1 cellular context compared by ENCODE assay signal in genomic region chr16:89720520-89720858, GRCh38.
A peak's percentile ranks its signal among the peaks of the same experiment; 100 is the strongest.
TF ChIP-seq lines count a peak whose summit lies in the region.

No MANE protein-coding gene starts in this region.

TF ChIP-seq in HepG2, 621 proteins besides CTCF, POLR2A, EP300 and RAD21 (continues in another document):
- TF ChIP-seq ZNF777 (CRISPR knock-in tag; IDR thresholded peaks at IDR 0.05) (no peak), EED (CRISPR knock-in tag; IDR thresholded peaks at IDR 0.05) (no peak), SIN3A (IDR thresholded peaks at IDR 0.05; ENCODE audit: borderline replicate concordance, low read depth, low read length) (peak; percentile 47; the same call in 1 of the 2 replicates), CREBL2 (CRISPR knock-in tag; IDR thresholded peaks at IDR 0.05; ENCODE audit: borderline replicate concordance) (0 out of 2 replicates have a peak, but pooled peaks have one; percentile 22), CSRNP1 (CRISPR knock-in tag; IDR thresholded peaks at IDR 0.05) (peak; percentile 47; the same call in 1 of the 2 replicates), PBX3 (CRISPR knock-in tag; IDR thresholded peaks at IDR 0.05; ENCODE audit: borderline replicate concordance) (0 out of 2 replicates have a peak, but pooled peaks have one; percentile 25), ZSCAN5A (CRISPR knock-in tag; IDR thresholded peaks at IDR 0.05; ENCODE audit: borderline replicate concordance) (0 out of 2 replicates have a peak, but pooled peaks have one; percentile 51), HNF4G (IDR thresholded peaks at IDR 0.05; ENCODE audit: borderline replicate concordance, low read depth, low read length) (no peak), HNF4G (CRISPR knock-in tag; IDR thresholded peaks at IDR 0.05; ENCODE audit: borderline replicate concordance, low read depth) (no peak), ZFP1 (CRISPR knock-in tag; IDR thresholded peaks at IDR 0.05) (no peak), SNAPC5 (CRISPR knock-in tag; IDR thresholded peaks at IDR 0.05; ENCODE audit: borderline replicate concordance) (0 out of 2 replicates have a peak, but pooled peaks have one; percentile 35), AGO2 (optimal IDR thresholded peaks at IDR 0.05; ENCODE audit: low read depth, low read length) (peak; percentile 97), HMGXB4 (CRISPR knock-in tag; IDR thresholded peaks at IDR 0.05; ENCODE audit: borderline replicate concordance in 1 of 2, low read depth in 1 of 2) (0 out of 4 replicates have a peak, but pooled peaks of 1 of the 2 experiments have one; percentile 69), GLMP (CRISPR knock-in tag; IDR thresholded peaks at IDR 0.05; ENCODE audit: borderline replicate concordance) (no peak), ZFP36L1 (CRISPR knock-in tag; IDR thresholded peaks at IDR 0.05) (peak; percentile 5; the same call in 1 of the 2 replicates), ZEB1 (IDR thresholded peaks at IDR 0.05; ENCODE audit: insufficient replicate concordance, low read depth) (peak; percentile 8), BCL6 (CRISPR knock-in tag; IDR thresholded peaks at IDR 0.05) (0 out of 2 replicates have a peak, but pooled peaks have one; percentile 13), NONO (IDR thresholded peaks at IDR 0.05) (no peak), NONO (CRISPR knock-in tag; conservative IDR thresholded peaks at IDR 0.05) (0 out of 2 replicates have a peak, but pooled peaks have one; percentile 5), BRCA1 (CRISPR knock-in tag; IDR thresholded peaks at IDR 0.05) (0 out of 2 replicates have a peak, but pooled peaks have one; percentile 18), ATF1 (CRISPR knock-in tag; IDR thresholded peaks at IDR 0.05) (no peak), ZNF441 (CRISPR knock-in tag; IDR thresholded peaks at IDR 0.05; ENCODE audit: borderline replicate concordance) (peak; percentile 87; the same call in 1 of the 2 replicates), TAF15 (IDR thresholded peaks at IDR 0.05; ENCODE audit: low read depth, low read length, poor library complexity, severe bottlenecking) (peak; percentile 40), ZBTB44 (CRISPR knock-in tag; IDR thresholded peaks at IDR 0.05) (no peak), ZSCAN29 (CRISPR knock-in tag; conservative IDR thresholded peaks at IDR 0.05) (peak; percentile 60; the same call in 1 of the 2 replicates), KMT2A (CRISPR knock-in tag; IDR thresholded peaks at IDR 0.05) (0 out of 2 replicates have a peak, but pooled peaks have one; percentile 62), TFDP2 (CRISPR knock-in tag; IDR thresholded peaks at IDR 0.05) (peak; percentile 47), GABPB1 (CRISPR knock-in tag; IDR thresholded peaks at IDR 0.05) (no peak), ZNF567 (CRISPR knock-in tag; IDR thresholded peaks at IDR 0.05; ENCODE audit: borderline replicate concordance) (peak; percentile 22; the same call in 1 of the 2 replicates), AKAP8 (CRISPR knock-in tag; IDR thresholded peaks at IDR 0.05) (0 out of 2 replicates have a peak, but pooled peaks have one; percentile 44), ARID2 (CRISPR knock-in tag; IDR thresholded peaks at IDR 0.05; ENCODE audit: borderline replicate concordance) (peak; percentile 87; the same call in 1 of the 2 replicates), SALL1 (CRISPR knock-in tag; IDR thresholded peaks at IDR 0.05) (peak; percentile 18), PHF8 (CRISPR knock-in tag; IDR thresholded peaks at IDR 0.05) (peak; percentile 39; the same call in 1 of the 2 replicates), ATF2 (CRISPR knock-in tag; IDR thresholded peaks at IDR 0.05) (peak; percentile 10; the same call in 1 of the 2 replicates), ZNF281 (CRISPR knock-in tag; IDR thresholded peaks at IDR 0.05; ENCODE audit: borderline replicate concordance) (peak; percentile 40), ZGPAT (CRISPR knock-in tag; IDR thresholded peaks at IDR 0.05) (0 out of 2 replicates have a peak, but pooled peaks have one; percentile 25), ZNF879 (CRISPR knock-in tag; IDR thresholded peaks at IDR 0.05) (no peak), SMAD3 (CRISPR knock-in tag; IDR thresholded peaks at IDR 0.05) (0 out of 2 replicates have a peak, but pooled peaks have one; percentile 47), NRL (CRISPR knock-in tag; IDR thresholded peaks at IDR 0.05; ENCODE audit: borderline replicate concordance) (peak; percentile 57; the same call in 1 of the 2 replicates), WIZ (CRISPR knock-in tag; IDR thresholded peaks at IDR 0.05) (0 out of 2 replicates have a peak, but pooled peaks have one; percentile 69), ZNF138 (CRISPR knock-in tag; IDR thresholded peaks at IDR 0.05; ENCODE audit: low read depth) (0 out of 2 replicates have a peak, but pooled peaks have one; percentile 13), DRAP1 (CRISPR knock-in tag; IDR thresholded peaks at IDR 0.05) (peak; percentile 12; the same call in 1 of the 2 replicates)
